ENCODE assay signal across 8 cellular contexts in genomic region chr15:22978691-22979068, GRCh38. TPM values are rescaled to one million over a fixed set of nuclear protein-coding genes. Genes with fewer than 3 reads are reported as not detected.
DNase-seq lines count a peak whose midpoint lies in the region; ATAC-seq, FAIRE-seq and TF ChIP-seq lines count a peak whose summit lies in the region.

No MANE protein-coding gene starts in this region.

- no peak overlapping the region for H2AK5ac ChIP-seq in H9 (ENCODE audit: insufficient read length, low read length)

- no peak overlapping the region for H3K27ac Mint-ChIP-seq in H9

- H3K4me2 ChIP-seq in H9 (ENCODE audit: insufficient read depth, insufficient read length, low read length) (peak overlapping the region; percentile 93), fibroblast of lung (ENCODE audit: extremely low read depth, insufficient read depth, low read length) (peak overlapping the region; percentile 99)

- TF ChIP-seq CTCF in H9 (conservative IDR thresholded peaks at IDR 0.05) (no peak), RWPE2 (IDR thresholded peaks at IDR 0.05; ENCODE audit: poor library complexity, severe bottlenecking) (no peak), fibroblast of lung (conservative IDR thresholded peaks at IDR 0.05 in 1 of 2, IDR thresholded peaks at IDR 0.05 in 1 of 2; ENCODE audit: low read depth in 1 of 2, low read length in 2 of 2) (no peak), sigmoid colon (IDR thresholded peaks at IDR 0.05) (no peak)

- H3K23me2 ChIP-seq in H9 (ENCODE audit: insufficient read length, low read depth, low read length, poor library complexity, severe bottlenecking): peaks cover 14% of the 10 kb centered on the region

- H2AFZ ChIP-seq in H9 (ENCODE audit: low read length): no peak overlapping the region
- no peak overlapping the region for H2AFZ ChIP-seq in fibroblast of lung (ENCODE audit: low read length)

- intact Hi-C loops in sigmoid colon (cut with DNase I): loop anchor here (5.0 to 10.0 kb wide), 3 partner anchors 36 to 141 kb away; partner anchors contain the start of genes NIPA2 and TUBGCP5

- H3K9ac ChIP-seq in H9 (ENCODE audit: extremely low read depth, insufficient read length, low read length): no peak overlapping the region
- no peak overlapping the region for H3K9ac ChIP-seq in fibroblast of lung (ENCODE audit: insufficient read depth, low read length)

- no peak overlapping the region for H4K91ac ChIP-seq in H9 (ENCODE audit: insufficient read length, low read depth, low read length)

- H3K36me3 ChIP-seq in RWPE2 (ENCODE audit: low read depth) (no peaks in the 10 kb centered on the region), fibroblast of lung (ENCODE audit: control insufficient read depth, insufficient read depth, low read length) (no peaks in the 10 kb centered on the region), sigmoid colon (no peaks in the 10 kb centered on the region)

- H2BK12ac ChIP-seq in H9 (ENCODE audit: insufficient read length, low read depth, low read length): no peak overlapping the region

- H3K27ac ChIP-seq in H9 (ENCODE audit: insufficient read length, low read depth, low read length) (no peak overlapping the region), RWPE2 (ENCODE audit: poor library complexity, severe bottlenecking) (no peak overlapping the region), fibroblast of lung (ENCODE audit: insufficient read depth, low read length) (no peak overlapping the region), sigmoid colon (peak overlapping the region in 1 of 4 donors; percentile 81)

- peak; percentile 0; the same call in 1 of the 3 replicates for ATAC-seq in RWPE2 (ENCODE audit: low read depth)

- no peak overlapping the region for H2BK5ac ChIP-seq in H9 (ENCODE audit: insufficient read length, low read length)

- peaks cover 6% of the 10 kb centered on the region; the same call in 1 of the 2 replicates for H3K27me3 ChIP-seq in H9 (ENCODE audit: insufficient read depth, low read length)
- no peaks in the 10 kb centered on the region for H3K27me3 ChIP-seq in RWPE2 (ENCODE audit: insufficient read depth, poor library complexity, severe bottlenecking)
- H3K27me3 ChIP-seq in fibroblast of lung (ENCODE audit: control insufficient read depth, insufficient read depth, low read length): no peaks in the 10 kb centered on the region
- H3K27me3 ChIP-seq in sigmoid colon: no peaks in the 10 kb centered on the region

- FAIRE-seq in HTR-8/SVneo (lab: Jason Lieb, UNC): no peak

- H3T11ph ChIP-seq in H9 (ENCODE audit: low read length): no peak overlapping the region

- no peak overlapping the region for H4K8ac ChIP-seq in H9 (replicated peaks; ENCODE audit: insufficient read length, low read depth, low read length)

- H3K9me3 ChIP-seq in H9 (ENCODE audit: control insufficient read depth, low read depth, low read length) (no peaks in the 10 kb centered on the region), RWPE2 (ENCODE audit: severe bottlenecking) (no peaks in the 10 kb centered on the region), fibroblast of lung (ENCODE audit: control insufficient read depth, insufficient read depth, low read depth, low read length) (no peaks in the 10 kb centered on the region), sigmoid colon (no peaks in the 10 kb centered on the region)

- no peak for TF ChIP-seq EP300 in sigmoid colon (IDR thresholded peaks at IDR 0.05)

- H4K5ac ChIP-seq in H9 (ENCODE audit: insufficient read length, low read depth, low read length): no peak overlapping the region

- H3K4ac ChIP-seq in H9 (ENCODE audit: low read depth, low read length): no peak overlapping the region

- H3K36me3 Mint-ChIP-seq in H9 (ENCODE audit: insufficient read depth in 1 of 3, low read depth in 3 of 3): peaks cover 0 to 7% (median 0%) of the 10 kb centered on the region in 3 experiments; a peak in 2 of 7 replicates

- no peak overlapping the region for H3K56ac ChIP-seq in H9 (ENCODE audit: insufficient read length, low read depth, low read length)

- H3K4me3 Mint-ChIP-seq in H9: peak overlapping the region; percentile 91 to 98

- H3K4me1 Mint-ChIP-seq in H9: peaks cover 11 to 15% of the 10 kb centered on the region in 2 experiments

- H3K79me2 ChIP-seq in H9 (ENCODE audit: insufficient read depth, low read length) (peaks cover 2% of the 10 kb centered on the region; the same call in 1 of the 2 replicates), fibroblast of lung (ENCODE audit: control insufficient read depth, insufficient read depth, low read length) (peaks cover 56% of the 10 kb centered on the region)

- no CpG with 5 or more reads among the region's 7 CpGs for WGBS in H9 (ENCODE audit: extremely low coverage, insufficient read length, low lambda C conversion rate)
- 37 to 55% methylated on average over 7 of the region's 7 CpGs for WGBS in sigmoid colon, 2 donors

- no peak overlapping the region for H3K14ac ChIP-seq in H9 (ENCODE audit: insufficient read depth, low read length)

- TF ChIP-seq POLR2A in sigmoid colon (IDR thresholded peaks at IDR 0.05): no peak

- DNase-seq in H9 (no peak), RWPE2 (ENCODE audit: low spot score) (peak; percentile 42), fibroblast of lung (ENCODE audit: low read depth in 2 of 2) (no peak), sigmoid colon (peak; percentile 55), Ammon's horn (ENCODE audit: low spot score) (no peak), HTR-8/SVneo (ENCODE audit: insufficient read length, low spot score) (no peak), COR-L47 (lab: John Stamatoyannopoulos, UW) (no peak)
- no peak for DNase-seq in activated CD4-positive, CD25-positive, alpha-beta regulatory T cell treated with anti-CD3 and anti-CD28 coated beads, Interleukin-2, amount 50 U/mL, for 72 hours

- peaks cover 15% of the 10 kb centered on the region for H3K79me1 ChIP-seq in H9 (ENCODE audit: insufficient read depth, low read depth, low read length, poor library complexity, severe bottlenecking)

- H4K20me1 ChIP-seq in H9 (ENCODE audit: control insufficient read depth, insufficient read depth, insufficient read length) (no peaks in the 10 kb centered on the region), fibroblast of lung (ENCODE audit: control insufficient read depth, extremely low read depth, insufficient read depth, low read length) (no peaks in the 10 kb centered on the region)

- peak overlapping the region; percentile 86 for H3K4me3 ChIP-seq in RWPE2 (ENCODE audit: severe bottlenecking)
- H3K4me3 ChIP-seq in fibroblast of lung (replicated peaks in 1 of 4; ENCODE audit: control extremely low read depth in 1 of 4, insufficient read depth in 1 of 4, low read depth in 3 of 4, low read length in 4 of 4): peak overlapping the region; percentile 77 to 99 (median 98)
- H3K4me3 ChIP-seq in sigmoid colon: peak overlapping the region; percentile 82 to 95 (median 90)

- H3K9me3 Mint-ChIP-seq in H9: peaks cover 0 to 2% of the 10 kb centered on the region in 2 experiments; a peak in 2 of 5 replicates

- H3K23ac ChIP-seq in H9 (ENCODE audit: insufficient read length, low read depth, low read length): no peak overlapping the region

- peaks cover 49% of the 10 kb centered on the region for H3K27me3 Mint-ChIP-seq in H9 (ENCODE audit: low read depth)

- H3K18ac ChIP-seq in H9 (ENCODE audit: insufficient read length, low read depth, low read length): no peak overlapping the region

- no peak overlapping the region for H2BK15ac ChIP-seq in H9 (ENCODE audit: low read depth, low read length)

- H2BK120ac ChIP-seq in H9 (ENCODE audit: low read depth, low read length, poor library complexity, severe bottlenecking): no peak overlapping the region

- H2BK20ac ChIP-seq in H9 (ENCODE audit: low read depth, low read length, poor library complexity, severe bottlenecking): no peak overlapping the region

- H3K4me1 ChIP-seq in H9 (ENCODE audit: insufficient read depth, low read length): 0 out of 2 replicates have a peak, but pooled peaks cover 2% of the 10 kb centered on the region
- no peaks in the 10 kb centered on the region for H3K4me1 ChIP-seq in RWPE2 (ENCODE audit: insufficient read depth, poor library complexity, severe bottlenecking)
- H3K4me1 ChIP-seq in fibroblast of lung (ENCODE audit: control insufficient read depth, extremely low read depth, insufficient read depth, low read length): no peaks in the 10 kb centered on the region
- H3K4me1 ChIP-seq in sigmoid colon: peaks cover 0 to 25% (median 12%) of the 10 kb centered on the region in 4 donors

RNA-seq across cellular contexts. Expression of gene CYFIP1, which starts 1.5 kb away (rescaled TPM):
- total RNA-seq in H9 (2021): 67.5 and 71.2 TPM in 2 replicates
- total RNA-seq in fibroblast of lung: 63.9 and 102 TPM in 2 replicates
- 59.4 and 83.2 TPM in 2 replicates for polyA plus RNA-seq in fibroblast of lung
- 83.8 and 109 TPM in 2 replicates for polyA plus RNA-seq in fibroblast of lung (2012)
- 383 and 476 TPM in 2 replicates for polyA minus RNA-seq in fibroblast of lung (ENCODE audit: low replicate concordance)
- 10 to 100 TPM; 69.8 to 99.6 (median 77.2) TPM for total RNA-seq in sigmoid colon
- 10 to 100 TPM; 45.0 to 66.4 (median 56.6) TPM for polyA plus RNA-seq in sigmoid colon

Comparison
In these comparisons a context has a peak if more than half of its experiments do, and no peak if none do; other contexts are left out.
1. DNase-seq: peak in RWPE2 (single experiment) and sigmoid colon (single experiment); none in H9 (single experiment), fibroblast of lung (0 of 2), Ammon's horn (single experiment), activated CD4-positive, CD25-positive, alpha-beta regulatory T cell treated with anti-CD3 and anti-CD28 coated beads, Interleukin-2, amount 50 U/mL, for 72 hours (single experiment), HTR-8/SVneo (single experiment) and COR-L47 (single experiment).
2. Peak in every context shown above with its lines, with median percentiles within 50 percentile points of each other: H3K4me3 ChIP-seq.